22 cellular contexts compared by ENCODE assay signal in the genomic region with DNA sequence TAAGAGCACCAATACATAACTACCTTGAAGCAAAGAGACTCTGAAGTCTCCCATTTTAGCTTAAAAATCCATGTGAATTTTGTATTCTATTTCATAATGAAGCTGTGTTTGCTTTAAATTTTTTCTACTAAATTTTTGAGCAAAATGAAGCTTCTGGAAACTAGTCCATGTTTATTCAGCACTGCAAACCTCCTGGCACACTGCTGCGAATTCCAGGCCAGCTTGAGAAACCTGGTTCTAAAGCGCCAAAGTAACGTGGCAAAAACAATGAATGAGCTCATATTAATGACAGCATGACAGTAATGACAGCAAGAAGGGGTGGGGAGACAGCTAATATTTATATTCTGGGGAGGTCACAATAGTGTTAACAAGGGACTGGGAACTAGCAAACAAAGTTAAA. TPM values are rescaled to one million over a fixed set of nuclear protein-coding genes. Genes with fewer than 3 reads are reported as not detected.
DNase-seq lines count a peak whose midpoint lies in the region; ATAC-seq and TF ChIP-seq lines count a peak whose summit lies in the region.
"Had no signal": no experiment of that assay in that cellular context is flagged by ENCODE, and none has a peak within 500 bp of the region (broad histone marks: within the 10 kb centered on the region; RNA-seq: fewer than 3 reads in every experiment).

No MANE protein-coding gene starts in this region.

- DNase-seq in Right ventricle myocardium superior (peak; percentile 44), cardiac septum (ENCODE audit: low spot score) (no peak), mucosa of gallbladder (ENCODE audit: low spot score) (peak; percentile 31), thyroid gland (peak; percentile 73 to 84), GM20000 (ENCODE audit: low spot score) (no peak)
- DNase-seq: 8988T; CD4-positive, alpha-beta memory T cell; DMS153; GF-D8; HFFc6; IMR-90; NCI-H1930; NCI-H226; NCI-H524; NCI-H82; PC-3; RPMI8226 had no signal

- H3K36me3 ChIP-seq in gastroesophageal sphincter (peaks cover 0 to 33% of the 10 kb centered on the region in 2 donors), thyroid gland (no peaks in the 10 kb centered on the region)

- peak overlapping the region in 3 of 4 donors; percentile 56 to 70 (median 69) for H3K27ac ChIP-seq in gastroesophageal sphincter
- H3K27ac ChIP-seq in thyroid gland: peak overlapping the region; percentile 56 to 80 (median 57)
- H3K27ac ChIP-seq: BLaER1, SJCRH30 had no signal

- intact Hi-C loops in Right ventricle myocardium superior (cut with DNase I) (no loop called here), cardiac septum (cut with DNase I) (no loop called here), thyroid gland (cut with DNase I) (no loop called here)

- ATAC-seq in Right ventricle myocardium superior (ENCODE audit: poor library complexity): peak; percentile 59
- ATAC-seq in gastroesophageal sphincter: peak; percentile 50
- ATAC-seq in HG03520 (IDR thresholded peaks at IDR 0.05; ENCODE audit: unreplicated experiment): no peak
- no peak for ATAC-seq in GM19328 (IDR thresholded peaks at IDR 0.05; ENCODE audit: unreplicated experiment)
- ATAC-seq: PC-3 had no signal

- TF ChIP-seq EP300 in gastroesophageal sphincter (IDR thresholded peaks at IDR 0.05): no peak

- H3K4me3 ChIP-seq in gastroesophageal sphincter: no peak overlapping the region
- no peak overlapping the region for H3K4me3 ChIP-seq in thyroid gland (replicated peaks in 1 of 3)
- H3K4me3 ChIP-seq: BLaER1, SJCRH30 had no signal

- peaks cover 0 to 28% (median 14%) of the 10 kb centered on the region in 3 donors for H3K4me1 ChIP-seq in gastroesophageal sphincter
- peaks cover 12 to 15% of the 10 kb centered on the region in 2 donors for H3K4me1 ChIP-seq in thyroid gland
- H3K4me1 ChIP-seq: BLaER1, SJCRH30 had no signal

- TF ChIP-seq CTCF in gastroesophageal sphincter (IDR thresholded peaks at IDR 0.05) (no peak), thyroid gland (IDR thresholded peaks at IDR 0.05) (no peak), GM20000 (IDR thresholded peaks at IDR 0.05; ENCODE audit: extremely low read depth, missing control alignments) (no peak)

- no peak for TF ChIP-seq POLR2A in gastroesophageal sphincter (IDR thresholded peaks at IDR 0.05)
- no peak for TF ChIP-seq POLR2A in thyroid gland (IDR thresholded peaks at IDR 0.05)

- no peaks in the 10 kb centered on the region for H3K27me3 ChIP-seq in gastroesophageal sphincter
- no peaks in the 10 kb centered on the region for H3K27me3 ChIP-seq in thyroid gland
- H3K27me3 ChIP-seq: BLaER1, SJCRH30 had no signal

- H3K9me3 ChIP-seq in gastroesophageal sphincter (no peaks in the 10 kb centered on the region), thyroid gland (no peaks in the 10 kb centered on the region)
- H3K9me3 ChIP-seq: BLaER1, SJCRH30 had no signal

- 27 to 32% methylated on average over 2 to 3 of the region's 3 CpGs for WGBS in gastroesophageal sphincter (ENCODE audit: low coverage in 1 of 2), 2 donors
- 23 to 38% methylated on average over 3 of the region's 3 CpGs for WGBS in thyroid gland, 2 donors

RNA-seq across cellular contexts. Expression of a gene that starts 25.7 kb away (rescaled TPM):
- total RNA-seq in Right ventricle myocardium superior (1.3 TPM), cardiac septum (1.1 TPM), gastroesophageal sphincter (1 to 10 TPM; 3.0 to 5.0 (median 3.9) TPM), mucosa of gallbladder (5.5 TPM), thyroid gland (1 to 10 TPM; 5.5 to 7.7 (median 6.8) TPM)

Comparison
In these comparisons a context has a peak if more than half of its experiments do, and no peak if none do; other contexts are left out.
1. DNase-seq: peak in Right ventricle myocardium superior (single experiment), mucosa of gallbladder (single experiment) and thyroid gland (2 of 2); none in cardiac septum (single experiment) and GM20000 (single experiment).
2. ATAC-seq: peak in Right ventricle myocardium superior (single experiment) and gastroesophageal sphincter (single experiment); none in HG03520 (single experiment) and GM19328 (single experiment).